19 cellular contexts compared by ENCODE assay signal in the genomic region with DNA sequence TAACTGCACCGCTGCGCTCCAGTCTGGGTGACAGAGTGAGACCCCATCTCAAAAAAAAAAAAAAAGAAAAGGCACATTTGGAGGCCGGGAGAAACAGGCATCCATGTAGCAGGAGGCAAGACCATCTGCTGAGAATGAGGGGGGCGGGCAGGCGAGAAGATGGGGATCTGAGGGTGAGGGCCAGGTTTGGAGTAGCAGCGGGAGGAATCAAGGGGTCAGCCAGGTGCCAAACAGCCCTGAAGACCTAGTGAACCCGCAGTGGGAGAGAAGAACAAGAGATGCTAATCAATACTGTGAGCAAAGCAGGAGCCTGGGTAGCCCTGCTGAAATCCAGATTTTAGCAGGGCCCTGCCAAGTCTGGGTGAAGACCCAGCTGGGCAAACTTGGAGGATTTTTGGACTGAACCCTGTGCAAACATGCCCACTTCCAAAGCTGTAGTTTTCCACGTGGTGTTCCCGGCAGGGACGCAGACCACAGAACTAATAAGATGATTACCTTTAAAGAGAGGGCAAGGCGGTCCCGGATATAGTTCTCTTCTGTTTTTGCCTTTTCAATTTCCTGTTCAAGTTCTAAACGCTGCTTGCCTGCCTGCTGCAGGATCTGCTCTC.
A peak's percentile ranks its signal among the peaks of the same experiment; 100 is the strongest.
DNase-seq lines count a peak whose midpoint lies in the region; ATAC-seq and TF ChIP-seq lines count a peak whose summit lies in the region.
"Had no signal": no experiment of that assay in that cellular context is flagged by ENCODE, and none has a peak within 500 bp of the region (broad histone marks: within the 10 kb centered on the region; RNA-seq: fewer than 3 reads in every experiment).

No MANE protein-coding gene starts in this region.

- H2BK12ac ChIP-seq in trophoblast cell (ENCODE audit: low read length): peak overlapping the region; percentile 19

- POLR2A ChIA-PET in HEK293 (lab: Yijun Ruan, JAX) (no interaction called here), PC-3 (lab: Charles Lee; ENCODE audit: unreplicated experiment) (no interaction called here)

- H3K9me2 ChIP-seq in PC-3 (replicated peaks; ENCODE audit: low read length): no peaks in the 10 kb centered on the region

- no peak overlapping the region for H2BK120ac ChIP-seq in trophoblast cell (ENCODE audit: insufficient read depth, low read length, poor library complexity)

- CTCF ChIA-PET in HEK293 (lab: Yijun Ruan, JAX) (interaction anchor here (0.7 kb wide), 1 partner anchor 91 kb away, joined by 3 read pairs; no protein-coding TSS in a partner anchor), PC-3 (lab: Charles Lee) (interaction anchor here (0.5 to 0.7 kb wide), 2 partner anchors 24 to 103 kb away, joined by 4 to 22 read pairs; no protein-coding TSS in a partner anchor)

- no peak overlapping the region for H4K12ac ChIP-seq in trophoblast cell (ENCODE audit: low read depth, low read length)

- no peak overlapping the region for H3K14ac ChIP-seq in trophoblast cell (ENCODE audit: low read length)

- H2BK5ac ChIP-seq in trophoblast cell (ENCODE audit: low read depth, low read length, poor library complexity): no peak overlapping the region

- BruUV-seq in PC-3 (replicated peaks; lab: Mats Ljungman, UMichigan): no TSS peak

- H3K79me1 ChIP-seq in trophoblast cell (ENCODE audit: low read length): peaks cover 5% of the 10 kb centered on the region

- H3K36me3 ChIP-seq in HEK293 (ENCODE audit: control insufficient read depth in 2 of 2, insufficient read depth in 1 of 2, low read length in 2 of 2): peaks cover 33 to 61% of the 10 kb centered on the region in 2 experiments
- peaks cover 21% of the 10 kb centered on the region for H3K36me3 ChIP-seq in PC-3 (ENCODE audit: low read depth, low read length)
- H3K36me3 ChIP-seq in trophoblast cell (ENCODE audit: control insufficient read depth in 1 of 2, insufficient read depth in 2 of 2, low read length in 2 of 2): peaks cover 11 to 19% of the 10 kb centered on the region in 2 experiments

- no peak overlapping the region for H3K9ac ChIP-seq in PC-3 (ENCODE audit: low read length)
- H3K9ac ChIP-seq in trophoblast cell (ENCODE audit: low read length): no peak overlapping the region
- H3K9ac ChIP-seq: BLaER1 had no signal

- H3K4me1 ChIP-seq in HEK293 (ENCODE audit: control insufficient read depth, insufficient read depth, low read length) (peaks cover 1% of the 10 kb centered on the region; the same call in 1 of the 2 replicates), PC-3 (ENCODE audit: insufficient read depth, low read length) (peaks cover 29% of the 10 kb centered on the region), trophoblast cell (ENCODE audit: control insufficient read depth in 1 of 2, insufficient read depth in 2 of 2, low read length in 2 of 2) (peaks cover 5 to 8% of the 10 kb centered on the region in 2 experiments)

- ATAC-seq in PC-3 (no peak), HG02852 (IDR thresholded peaks at IDR 0.05; ENCODE audit: unreplicated experiment) (no peak)
- ATAC-seq: activated CD8-positive, alpha-beta memory T cell treated with anti-CD3 and anti-CD28 coated beads, Interleukin-2, amount 10 ng/mL, durations not matched to agents 7 days and 5 days; HCT116; heart left ventricle; left cardiac atrium had no signal

- intact Hi-C loops in PC-3 (cut with micrococcal nuclease): loop anchor here (10.0 kb wide), 1 partner anchor 325 kb away; no protein-coding TSS in a partner anchor

- H3K27me3 ChIP-seq in PC-3 (ENCODE audit: low read length) (no peaks in the 10 kb centered on the region), trophoblast cell (ENCODE audit: insufficient read depth, low read length) (no peaks in the 10 kb centered on the region)
- H3K27me3 ChIP-seq: BLaER1, heart left ventricle, SJSA1 had no signal

- H3K79me2 ChIP-seq in PC-3 (ENCODE audit: low read length) (no peaks in the 10 kb centered on the region), trophoblast cell (ENCODE audit: control insufficient read depth, insufficient read depth, low read length, poor library complexity) (no peaks in the 10 kb centered on the region)

- H4K91ac ChIP-seq in trophoblast cell (ENCODE audit: low read depth, low read length): no peak overlapping the region

- H4K8ac ChIP-seq in trophoblast cell (ENCODE audit: low read depth, low read length): no peak overlapping the region

- H3K27ac ChIP-seq in HEK293 (ENCODE audit: extremely low read depth, low read depth, low read length): no peak overlapping the region
- 0 out of 2 replicates have a peak overlapping the region, but pooled peaks have one; percentile 0 for H3K27ac ChIP-seq in PC-3 (ENCODE audit: low read length)
- H3K27ac ChIP-seq in coronary artery: peak overlapping the region; percentile 71 to 82
- no peak overlapping the region for H3K27ac ChIP-seq in trophoblast cell (ENCODE audit: low read depth, low read length)
- H3K27ac ChIP-seq: BLaER1, heart left ventricle, SJSA1 had no signal

- H2AFZ ChIP-seq in PC-3 (ENCODE audit: low read length): no peak overlapping the region
- no peak overlapping the region for H2AFZ ChIP-seq in trophoblast cell (ENCODE audit: insufficient read depth, low read length, poor library complexity)

- H4K20me1 ChIP-seq in PC-3 (ENCODE audit: low read length): no peaks in the 10 kb centered on the region

- H3K18ac ChIP-seq in trophoblast cell (ENCODE audit: low read length): no peak overlapping the region

- peak overlapping the region; percentile 16; the same call in 1 of the 2 replicates for H3K4me2 ChIP-seq in PC-3 (ENCODE audit: low read length)
- H3K4me2 ChIP-seq in trophoblast cell (ENCODE audit: low read length): no peak overlapping the region
- H3K4me2 ChIP-seq: BLaER1 had no signal

- no peak for TF ChIP-seq CTCF in HEK293 (tag by site-specific recombination; IDR thresholded peaks at IDR 0.05)
- no peak for TF ChIP-seq CTCF in PC-3 (conservative IDR thresholded peaks at IDR 0.05; ENCODE audit: low read depth, low read length)
- TF ChIP-seq CTCF in coronary artery (IDR thresholded peaks at IDR 0.05): no peak

- no CpG with 5 or more reads among the region's 13 CpGs for WGBS in trophoblast cell (ENCODE audit: extremely low coverage, insufficient coverage, insufficient read length)

- H2AK5ac ChIP-seq in trophoblast cell (ENCODE audit: low read length): no peak overlapping the region

- H3K4ac ChIP-seq in trophoblast cell (ENCODE audit: low read depth, low read length): no peak overlapping the region

- DNase-seq in PC-3: no peak
- DNase-seq in coronary artery (ENCODE audit: low spot score): no peak
- no peak for DNase-seq in trophoblast cell
- no peak for DNase-seq in SK-N-DZ (ENCODE audit: low spot score)
- DNase-seq in NCI-H2081 (lab: John Stamatoyannopoulos, UW): no peak
- no peak for DNase-seq in activated CD8-positive, alpha-beta memory T cell treated with anti-CD3 and anti-CD28 coated beads for 24 hours
- DNase-seq: activated CD8-positive, alpha-beta memory T cell treated with anti-CD3 and anti-CD28 coated beads, Interleukin-2, amount 10 ng/mL, durations not matched to agents 7 days and 5 days; anterior cingulate cortex; effector CD4-positive, alpha-beta T cell; heart left ventricle; left cardiac atrium; NCI-H1436 treated with DMSO at 0.1 percent for 48 hours; NCI-H524 had no signal

- H3K9me3 ChIP-seq in HEK293 (ENCODE audit: control insufficient read depth, insufficient read depth, low read depth, low read length) (no peaks in the 10 kb centered on the region), PC-3 (ENCODE audit: low read length) (no peaks in the 10 kb centered on the region), trophoblast cell (ENCODE audit: insufficient read depth, low read depth, low read length) (peaks cover 2% of the 10 kb centered on the region)
- H3K9me3 ChIP-seq: BLaER1, heart left ventricle, SJSA1 had no signal

- H3F3A ChIP-seq in PC-3 (ENCODE audit: low read length, unreplicated experiment): no peaks in the 10 kb centered on the region

- H3K4me3 ChIP-seq in HEK293 (ENCODE audit: low read depth, low read length): no peak overlapping the region
- no peak overlapping the region for H3K4me3 ChIP-seq in PC-3 (ENCODE audit: low read length)
- H3K4me3 ChIP-seq in coronary artery: no peak overlapping the region
- H3K4me3 ChIP-seq in trophoblast cell (ENCODE audit: low read depth, low read length): no peak overlapping the region
- H3K4me3 ChIP-seq: BLaER1, heart left ventricle, SJSA1, skin epidermis had no signal

- no peak overlapping the region for H3K23ac ChIP-seq in trophoblast cell (ENCODE audit: low read length)

TF ChIP-seq in HEK293, 187 proteins besides CTCF, POLR2A, EP300 and RAD21:
- TF ChIP-seq ZNF544 (tag by site-specific recombination; IDR thresholded peaks at IDR 0.05) (no peak), RBAK (tag by site-specific recombination; IDR thresholded peaks at IDR 0.05) (no peak)
- TF ChIP-seq, protein P1, sequence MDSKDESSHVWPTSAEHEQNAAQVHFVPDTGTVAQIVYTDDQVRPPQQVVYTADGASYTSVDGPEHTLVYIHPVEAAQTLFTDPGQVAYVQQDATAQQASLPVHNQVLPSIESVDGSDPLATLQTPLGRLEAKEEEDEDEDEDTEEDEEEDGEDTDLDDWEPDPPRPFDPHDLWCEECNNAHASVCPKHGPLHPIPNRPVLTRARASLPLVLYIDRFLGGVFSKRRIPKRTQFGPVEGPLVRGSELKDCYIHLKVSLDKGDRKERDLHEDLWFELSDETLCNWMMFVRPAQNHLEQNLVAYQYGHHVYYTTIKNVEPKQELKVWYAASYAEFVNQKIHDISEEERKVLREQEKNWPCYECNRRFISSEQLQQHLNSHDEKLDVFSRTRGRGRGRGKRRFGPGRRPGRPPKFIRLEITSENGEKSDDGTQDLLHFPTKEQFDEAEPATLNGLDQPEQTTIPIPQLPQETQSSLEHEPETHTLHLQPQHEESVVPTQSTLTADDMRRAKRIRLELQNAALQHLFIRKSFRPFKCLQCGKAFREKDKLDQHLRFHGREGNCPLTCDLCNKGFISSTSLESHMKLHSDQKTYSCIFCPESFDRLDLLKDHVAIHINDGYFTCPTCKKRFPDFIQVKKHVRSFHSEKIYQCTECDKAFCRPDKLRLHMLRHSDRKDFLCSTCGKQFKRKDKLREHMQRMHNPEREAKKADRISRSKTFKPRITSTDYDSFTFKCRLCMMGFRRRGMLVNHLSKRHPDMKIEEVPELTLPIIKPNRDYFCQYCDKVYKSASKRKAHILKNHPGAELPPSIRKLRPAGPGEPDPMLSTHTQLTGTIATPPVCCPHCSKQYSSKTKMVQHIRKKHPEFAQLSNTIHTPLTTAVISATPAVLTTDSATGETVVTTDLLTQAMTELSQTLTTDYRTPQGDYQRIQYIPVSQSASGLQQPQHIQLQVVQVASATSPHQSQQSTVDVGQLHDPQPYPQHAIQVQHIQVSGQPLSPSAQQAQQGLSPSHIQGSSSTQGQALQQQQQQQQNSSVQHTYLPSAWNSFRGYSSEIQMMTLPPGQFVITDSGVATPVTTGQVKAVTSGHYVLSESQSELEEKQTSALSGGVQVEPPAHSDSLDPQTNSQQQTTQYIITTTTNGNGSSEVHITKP (tag by site-specific recombination; IDR thresholded peaks at IDR 0.05): peak; percentile 54; the same call in 1 of the 2 replicates

Comparison
In these comparisons a context has a peak if more than half of its experiments do, and no peak if none do; other contexts are left out.
1. H3K27ac ChIP-seq: peak in PC-3 (single experiment) and coronary artery (2 of 2); none in HEK293 (single experiment) and trophoblast cell (single experiment).